1 cellular context compared by ENCODE assay signal in the genomic region with DNA sequence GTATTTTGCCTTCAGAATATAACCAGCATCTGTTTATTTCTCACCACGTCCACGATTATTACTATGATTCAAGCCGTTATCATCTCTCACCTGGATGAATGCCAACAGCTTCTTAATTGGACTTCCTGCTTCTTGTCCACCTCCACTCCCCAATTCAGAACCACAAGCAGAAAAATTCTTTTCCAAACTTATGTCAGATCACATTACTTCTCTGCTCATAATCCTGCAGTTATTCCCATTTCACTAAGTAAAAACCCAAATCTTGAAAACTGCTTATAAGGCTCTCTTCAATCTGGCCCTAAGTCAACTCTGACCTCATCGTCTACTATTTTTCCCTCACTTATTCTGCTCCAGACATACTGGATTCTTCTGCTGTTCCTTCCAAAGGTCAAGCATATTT.
TF ChIP-seq lines count a peak whose summit lies in the region.

No MANE protein-coding gene starts in this region.

TF ChIP-seq in H1, 55 proteins besides CTCF, POLR2A, EP300 and RAD21 (continued from another document):
- TF ChIP-seq, protein P1, sequence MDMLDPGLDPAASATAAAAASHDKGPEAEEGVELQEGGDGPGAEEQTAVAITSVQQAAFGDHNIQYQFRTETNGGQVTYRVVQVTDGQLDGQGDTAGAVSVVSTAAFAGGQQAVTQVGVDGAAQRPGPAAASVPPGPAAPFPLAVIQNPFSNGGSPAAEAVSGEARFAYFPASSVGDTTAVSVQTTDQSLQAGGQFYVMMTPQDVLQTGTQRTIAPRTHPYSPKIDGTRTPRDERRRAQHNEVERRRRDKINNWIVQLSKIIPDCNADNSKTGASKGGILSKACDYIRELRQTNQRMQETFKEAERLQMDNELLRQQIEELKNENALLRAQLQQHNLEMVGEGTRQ (IDR thresholded peaks at IDR 0.05; ENCODE audit: low read length), result no peak
- TF ChIP-seq SIX5 (IDR thresholded peaks at IDR 0.05; ENCODE audit: low read depth, low read length) (no peak), CBX8 (IDR thresholded peaks at IDR 0.05; ENCODE audit: borderline replicate concordance, low read depth, low read length) (no peak), RFX5 (IDR thresholded peaks at IDR 0.05; ENCODE audit: borderline replicate concordance, low read depth, low read length) (no peak), HDAC6 (IDR thresholded peaks at IDR 0.05; ENCODE audit: low read depth, low read length) (no peak), YY1 (IDR thresholded peaks at IDR 0.05; ENCODE audit: low read depth, low read length) (no peak), PHF8 (conservative IDR thresholded peaks at IDR 0.05; ENCODE audit: low read depth, low read length) (no peak), SIRT6 (IDR thresholded peaks at IDR 0.05; ENCODE audit: low read length) (no peak), SAP30 (IDR thresholded peaks at IDR 0.05; ENCODE audit: insufficient read depth, insufficient replicate concordance, low read length) (no peak)
- TF ChIP-seq, protein P2, sequence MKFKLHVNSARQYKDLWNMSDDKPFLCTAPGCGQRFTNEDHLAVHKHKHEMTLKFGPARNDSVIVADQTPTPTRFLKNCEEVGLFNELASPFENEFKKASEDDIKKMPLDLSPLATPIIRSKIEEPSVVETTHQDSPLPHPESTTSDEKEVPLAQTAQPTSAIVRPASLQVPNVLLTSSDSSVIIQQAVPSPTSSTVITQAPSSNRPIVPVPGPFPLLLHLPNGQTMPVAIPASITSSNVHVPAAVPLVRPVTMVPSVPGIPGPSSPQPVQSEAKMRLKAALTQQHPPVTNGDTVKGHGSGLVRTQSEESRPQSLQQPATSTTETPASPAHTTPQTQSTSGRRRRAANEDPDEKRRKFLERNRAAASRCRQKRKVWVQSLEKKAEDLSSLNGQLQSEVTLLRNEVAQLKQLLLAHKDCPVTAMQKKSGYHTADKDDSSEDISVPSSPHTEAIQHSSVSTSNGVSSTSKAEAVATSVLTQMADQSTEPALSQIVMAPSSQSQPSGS (IDR thresholded peaks at IDR 0.05; ENCODE audit: low read length), result no peak
- TF ChIP-seq, protein P3, sequence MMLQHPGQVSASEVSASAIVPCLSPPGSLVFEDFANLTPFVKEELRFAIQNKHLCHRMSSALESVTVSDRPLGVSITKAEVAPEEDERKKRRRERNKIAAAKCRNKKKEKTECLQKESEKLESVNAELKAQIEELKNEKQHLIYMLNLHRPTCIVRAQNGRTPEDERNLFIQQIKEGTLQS (IDR thresholded peaks at IDR 0.05; ENCODE audit: insufficient read depth, low read depth, low read length), result no peak
- TF ChIP-seq, protein P4, sequence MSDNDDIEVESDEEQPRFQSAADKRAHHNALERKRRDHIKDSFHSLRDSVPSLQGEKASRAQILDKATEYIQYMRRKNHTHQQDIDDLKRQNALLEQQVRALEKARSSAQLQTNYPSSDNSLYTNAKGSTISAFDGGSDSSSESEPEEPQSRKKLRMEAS (IDR thresholded peaks at IDR 0.05), result no peak
